18 cellular contexts compared by ENCODE assay signal in genomic region chr1:27157194-27157593, GRCh38.
"Had no signal": no experiment of that assay in that cellular context is flagged by ENCODE, and none has a peak within 500 bp of the region (broad histone marks: within the 10 kb centered on the region; RNA-seq: fewer than 3 reads in every experiment).

No MANE protein-coding gene starts in this region.

- H3K9me3 ChIP-seq: ascending aorta, breast epithelium, thyroid gland, vagina had no signal

- H3K36me3 Mint-ChIP-seq: immature natural killer cell, WTC11 had no signal

- H3K27me3 ChIP-seq: ascending aorta, breast epithelium, thyroid gland, vagina had no signal

- H3K4me3 Mint-ChIP-seq: activated CD8-positive, alpha-beta T cell treated with anti-CD3 and anti-CD28 coated beads for 36 hours; immature natural killer cell; WTC11 had no signal

- H3K4me3 ChIP-seq: ascending aorta, breast epithelium, thyroid gland, vagina had no signal

- H3K27ac Mint-ChIP-seq: activated CD8-positive, alpha-beta T cell treated with anti-CD3 and anti-CD28 coated beads for 36 hours; WTC11 had no signal

- H3K9me3 Mint-ChIP-seq: activated CD8-positive, alpha-beta T cell treated with anti-CD3 and anti-CD28 coated beads for 36 hours; immature natural killer cell; WTC11 had no signal

- DNase-seq: activated CD4-positive, alpha-beta T cell treated with anti-CD3 and anti-CD28 coated beads for 48 hours; activated CD8-positive, alpha-beta memory T cell treated with anti-CD3 and anti-CD28 coated beads, Interleukin-2, amount 50 U/mL, for 4 hours; activated CD8-positive, alpha-beta T cell treated with anti-CD3 and anti-CD28 coated beads for 36 hours; activated naive CD4-positive, alpha-beta T cell; cerebellar nuclear complex; effector memory CD4-positive, alpha-beta T cell; foreskin melanocyte; immature natural killer cell; stimulated activated CD4-positive, alpha-beta T cell treated with anti-CD3 and anti-CD28 coated beads, Interleukin-12 subunit alpha, Interleukin-12 subunit beta, amount 100 ng/mL, for 4 hours; stimulated activated CD4-positive, alpha-beta T cell treated with anti-CD3 and anti-CD28 coated beads, Interleukin-2, amount 100 ng/mL, for 24 hours; T-helper 1 cell; T1000; thyroid gland had no signal

- H3K27ac ChIP-seq: ascending aorta, parathyroid adenoma, thyroid gland, vagina had no signal

- H3K27me3 Mint-ChIP-seq: activated CD8-positive, alpha-beta T cell treated with anti-CD3 and anti-CD28 coated beads for 36 hours had no signal

- H3K36me3 ChIP-seq: ascending aorta, breast epithelium, thyroid gland, vagina had no signal
